ENCODE assay signal across 8 cellular contexts in genomic region chr12:2783936-2784600, GRCh38. TPM values are rescaled to one million over a fixed set of nuclear protein-coding genes. Genes with fewer than 3 reads are reported as not detected.
A peak's percentile ranks its signal among the peaks of the same experiment; 100 is the strongest.
DNase-seq lines count a peak whose midpoint lies in the region; ATAC-seq and TF ChIP-seq lines count a peak whose summit lies in the region.

No MANE protein-coding gene starts in this region.

- no peak overlapping the region for H3K4me3 ChIP-seq in aorta (ENCODE audit: low read length in 2 of 2)

- no peaks in the 10 kb centered on the region for H3K36me3 Mint-ChIP-seq in activated naive CD4-positive, alpha-beta T cell treated with anti-CD3 and anti-CD28 coated beads, Interleukin-2, amount 50 U/mL, for 72 hours

- no peaks in the 10 kb centered on the region for H3K36me3 ChIP-seq in aorta (ENCODE audit: control insufficient read depth in 1 of 2, insufficient read depth in 2 of 2, low read length in 1 of 2)

- peak; percentile 89 to 93 for ATAC-seq in activated naive CD4-positive, alpha-beta T cell treated with anti-CD3 and anti-CD28 coated beads, Interleukin-2, amount 50 U/mL, for 72 hours
- peak; percentile 91 for ATAC-seq in omental fat pad (ENCODE audit: low FRiP score)
- ATAC-seq in aorta (ENCODE audit: low FRiP score): peak; percentile 92

- peak in 1 of 3 donors; percentile 36 for TF ChIP-seq CTCF in omental fat pad (IDR thresholded peaks at IDR 0.05)

- H3K27ac Mint-ChIP-seq in activated naive CD4-positive, alpha-beta T cell treated with anti-CD3 and anti-CD28 coated beads, Interleukin-2, amount 50 U/mL, for 72 hours: peak overlapping the region in 1 of 2 donors; percentile 31

- H3K9me3 Mint-ChIP-seq in activated naive CD4-positive, alpha-beta T cell treated with anti-CD3 and anti-CD28 coated beads, Interleukin-2, amount 50 U/mL, for 72 hours: no peaks in the 10 kb centered on the region

- in situ Hi-C loops in Caki2 (cut with HindIII; ENCODE audit: low pct_unique_long_range_greater_than_20kb, low sequenced_read_pairs): no loop called here

- no peaks in the 10 kb centered on the region for H3K4me1 ChIP-seq in aorta (ENCODE audit: control insufficient read depth in 1 of 2, insufficient read depth in 2 of 2, low read length in 2 of 2)

- DNase-seq in Caki2 (ENCODE audit: low read depth) (peak; percentile 33), HuH-7.5 (ENCODE audit: low spot score) (peak; percentile 63), RPMI7951 (ENCODE audit: low read depth) (peak; percentile 42), globus pallidus (ENCODE audit: low spot score) (peak; percentile 56), omental fat pad (ENCODE audit: low spot score) (no peak), aorta (peak; percentile 76 to 88), OCI-M2 (lab: John Stamatoyannopoulos, UW; ENCODE audit: unreplicated experiment) (no peak)
- DNase-seq in activated naive CD4-positive, alpha-beta T cell treated with anti-CD3 and anti-CD28 coated beads, Interleukin-2, amount 50 U/mL, for 72 hours (ENCODE audit: low spot score in 2 of 2): peak; percentile 57 to 62

- no peaks in the 10 kb centered on the region for H3K9me3 ChIP-seq in aorta (ENCODE audit: control insufficient read depth, low read length)

- H3K27me3 ChIP-seq in aorta (ENCODE audit: control insufficient read depth in 1 of 2, insufficient read depth in 2 of 2, low read length in 1 of 2): no peaks in the 10 kb centered on the region

- intact Hi-C loops in aorta (cut with DNase I): loop anchor here in 1 of 2 donors (2.0 to 10.0 kb wide), 2 partner anchors 45 to 99 kb away; no protein-coding TSS in a partner anchor

- no peak overlapping the region for H3K27ac ChIP-seq in aorta (ENCODE audit: low read depth in 1 of 2, low read length in 2 of 2)

- 11% methylated on average over 25 of the region's 25 CpGs for WGBS in aorta, 2 donors

RNA-seq across cellular contexts. Expression of gene FKBP4, which starts 10.7 kb away (rescaled TPM):
- total RNA-seq in Caki2 (2014; rRNA removed; shearing (Covaris generic); ENCODE audit: low replicate concordance): 77.6 and 85.8 TPM in 2 replicates
- 38.9 and 40.6 TPM in 2 replicates for total RNA-seq in RPMI7951 (2014; rRNA removed; shearing (Covaris generic))
- total RNA-seq in activated naive CD4-positive, alpha-beta T cell treated with anti-CD3 and anti-CD28 coated beads, Interleukin-2, amount 50 U/mL, for 72 hours: 100 to 1,000 TPM; 130 to 134 TPM
- total RNA-seq in omental fat pad: 10 to 100 TPM; 29.6 to 86.5 (median 45.1) TPM
- total RNA-seq in aorta: 10 to 100 TPM; 42.9 to 50.2 TPM
- polyA plus RNA-seq in aorta: 10 to 100 TPM; 18.2 to 23.8 TPM

RNA-seq across cellular contexts. Expression of gene ITFG2, which starts 28.4 kb away (rescaled TPM):
- total RNA-seq in Caki2 (2014; rRNA removed; shearing (Covaris generic); ENCODE audit: low replicate concordance): 2.2 and 15.4 TPM in 2 replicates
- 9.3 and 13.9 TPM in 2 replicates for total RNA-seq in RPMI7951 (2014; rRNA removed; shearing (Covaris generic))
- 10 to 100 TPM; 36.3 to 39.1 TPM for total RNA-seq in activated naive CD4-positive, alpha-beta T cell treated with anti-CD3 and anti-CD28 coated beads, Interleukin-2, amount 50 U/mL, for 72 hours
- 10 to 100 TPM; 23.4 to 40.5 (median 29.0) TPM for total RNA-seq in omental fat pad
- 10 to 100 TPM; 23.9 to 43.7 TPM for total RNA-seq in aorta
- 10 to 100 TPM in 1 of 2 donors, 1 to 10 TPM in 1; 5.9 to 33.2 TPM for polyA plus RNA-seq in aorta

RNA-seq across cellular contexts. Expression of gene NRIP2, which starts 50.8 kb away (rescaled TPM):
- total RNA-seq in Caki2 (2014; rRNA removed; shearing (Covaris generic); ENCODE audit: low replicate concordance): not detected in 2 replicates
- total RNA-seq in RPMI7951 (2014; rRNA removed; shearing (Covaris generic)): not detected in 2 replicates
- total RNA-seq in activated naive CD4-positive, alpha-beta T cell treated with anti-CD3 and anti-CD28 coated beads, Interleukin-2, amount 50 U/mL, for 72 hours: not detected
- total RNA-seq in omental fat pad (1 to 10 TPM in 2 of 4 donors, under 1 TPM in 2; 0.46 to 4.9 (median 0.93) TPM), aorta (1 to 10 TPM; 7.8 to 8.1 TPM)
- polyA plus RNA-seq in aorta: 1 to 10 TPM; 1.8 to 7.9 TPM

Comparison
In these comparisons a context has a peak if more than half of its experiments do, and no peak if none do; other contexts are left out.
1. DNase-seq: peak in Caki2 (single experiment), HuH-7.5 (single experiment), RPMI7951 (single experiment), activated naive CD4-positive, alpha-beta T cell treated with anti-CD3 and anti-CD28 coated beads, Interleukin-2, amount 50 U/mL, for 72 hours (2 of 2), globus pallidus (single experiment) and aorta (2 of 2); none in omental fat pad (single experiment) and OCI-M2 (single experiment).
2. Peak in every context shown above with its lines, with median percentiles within 50 percentile points of each other: ATAC-seq.